Comparison of ENCODE assay signal across 18 cellular contexts in genomic region chr3:62502315-62503300, GRCh38.
DNase-seq lines count a peak whose midpoint lies in the region; ATAC-seq and TF ChIP-seq lines count a peak whose summit lies in the region.
"Had no signal": no experiment of that assay in that cellular context is flagged by ENCODE, and none has a peak within 500 bp of the region (broad histone marks: within the 10 kb centered on the region; RNA-seq: fewer than 3 reads in every experiment).

No MANE protein-coding gene starts in this region.

- H3K4me2 ChIP-seq in BLaER1 (peak overlapping the region; percentile 46), Karpas-422 (ENCODE audit: low read depth, low read length, poor library complexity, severe bottlenecking) (peak overlapping the region; percentile 44), SU-DHL-6 (ENCODE audit: low read depth, low read length, poor library complexity, severe bottlenecking) (peak overlapping the region; percentile 35)

- no peak overlapping the region for H3K27ac ChIP-seq in BLaER1
- no peak overlapping the region for H3K27ac ChIP-seq in Karpas-422 (ENCODE audit: low read length)
- peak overlapping the region; percentile 50 for H3K27ac ChIP-seq in SU-DHL-6 (ENCODE audit: low read depth, low read length)
- H3K27ac ChIP-seq: HL-60 had no signal

- H3K27ac Mint-ChIP-seq in CD14-positive monocyte: no peak overlapping the region

- H3K79me2 ChIP-seq in Karpas-422 (ENCODE audit: low read length) (no peaks in the 10 kb centered on the region), SU-DHL-6 (ENCODE audit: insufficient read depth, low read length) (no peaks in the 10 kb centered on the region)

- H2AFZ ChIP-seq in Karpas-422 (ENCODE audit: low read length) (no peak overlapping the region), SU-DHL-6 (ENCODE audit: low read depth, low read length, severe bottlenecking) (no peak overlapping the region)

- peaks cover 10% of the 10 kb centered on the region for H3F3A ChIP-seq in SU-DHL-6 (ENCODE audit: insufficient read depth)

- H4K20me1 ChIP-seq in BLaER1 (no peaks in the 10 kb centered on the region), Karpas-422 (ENCODE audit: insufficient read depth, low read depth, low read length) (no peaks in the 10 kb centered on the region), SU-DHL-6 (ENCODE audit: low read depth, low read length) (no peaks in the 10 kb centered on the region)

- ATAC-seq in GM18858 (IDR thresholded peaks at IDR 0.05; ENCODE audit: unreplicated experiment) (peak; percentile 66), GM18520 (IDR thresholded peaks at IDR 0.05; ENCODE audit: unreplicated experiment) (no peak)

- H3K4me1 ChIP-seq in BLaER1 (peaks cover 14% of the 10 kb centered on the region), Karpas-422 (ENCODE audit: low read length) (peaks cover 14% of the 10 kb centered on the region)
- H3K4me1 ChIP-seq: Caco-2 had no signal

- H3K27me3 ChIP-seq in BLaER1 (no peaks in the 10 kb centered on the region), Karpas-422 (ENCODE audit: low read length) (no peaks in the 10 kb centered on the region), SU-DHL-6 (ENCODE audit: low read length) (no peaks in the 10 kb centered on the region)

- peaks cover 0 to 3% (median 0%) of the 10 kb centered on the region in 7 donors for H3K9me3 Mint-ChIP-seq in CD14-positive monocyte

- TF ChIP-seq CTCF in SU-DHL-6 (IDR thresholded peaks at IDR 0.05; ENCODE audit: insufficient read depth, low read length, poor library complexity, severe bottlenecking) (no peak), CD14-positive monocyte (IDR thresholded peaks at IDR 0.05) (no peak)

- intact Hi-C loops in CD14-positive monocyte (cut with micrococcal nuclease): no loop called here

- peak; percentile 76 for DNase-seq in Karpas-422
- no peak for DNase-seq in iPS-NIHi7 (ENCODE audit: extremely low spot score)
- no peak for DNase-seq in CD14-positive monocyte (ENCODE audit: low spot score)
- DNase-seq in NCI-H2196 (lab: John Stamatoyannopoulos, UW; ENCODE audit: unreplicated experiment): no peak
- DNase-seq: Caco-2, DMS79, HCEC 1CT, KG1, NCI-H1105, NCI-H187 treated with DMSO at 0.1 percent for 48 hours, NCI-H510A treated with DMSO at 0.1 percent for 48 hours, OCI-M1, RPMI8226 had no signal

- no peaks in the 10 kb centered on the region for H3K36me3 Mint-ChIP-seq in CD14-positive monocyte

- peaks cover 0 to 1% (median 0%) of the 10 kb centered on the region in 3 donors for H3K27me3 Mint-ChIP-seq in CD14-positive monocyte (ENCODE audit: low read depth in 3 of 3)

- H3K9me3 ChIP-seq in BLaER1 (no peaks in the 10 kb centered on the region), Karpas-422 (ENCODE audit: low read length) (no peaks in the 10 kb centered on the region), SU-DHL-6 (ENCODE audit: insufficient read depth, low read length) (no peaks in the 10 kb centered on the region)
- H3K9me3 ChIP-seq: Caco-2 had no signal

- no peak overlapping the region for H3K4me3 Mint-ChIP-seq in CD14-positive monocyte

- H3K9ac ChIP-seq in BLaER1 (no peak overlapping the region), Karpas-422 (ENCODE audit: low read length) (no peak overlapping the region), SU-DHL-6 (ENCODE audit: low read length) (no peak overlapping the region)

- H3K36me3 ChIP-seq in BLaER1 (no peaks in the 10 kb centered on the region), Karpas-422 (ENCODE audit: insufficient read depth, low read length) (no peaks in the 10 kb centered on the region), SU-DHL-6 (ENCODE audit: low read length) (no peaks in the 10 kb centered on the region)

- H3K4me3 ChIP-seq in BLaER1 (no peak overlapping the region), Karpas-422 (ENCODE audit: low read length) (no peak overlapping the region), SU-DHL-6 (ENCODE audit: insufficient read depth, low read length, poor library complexity, severe bottlenecking) (no peak overlapping the region)

- H3K9me2 ChIP-seq in Karpas-422 (replicated peaks; ENCODE audit: insufficient read depth, low read length) (no peaks in the 10 kb centered on the region), SU-DHL-6 (replicated peaks; ENCODE audit: insufficient read depth, low read length) (no peaks in the 10 kb centered on the region)

- H3K4me1 Mint-ChIP-seq in CD14-positive monocyte: no peaks in the 10 kb centered on the region
